Comparison of ENCODE assay signal across 8 cellular contexts in genomic region chr18:59272971-59273935, GRCh38. TPM values are rescaled to one million over a fixed set of nuclear protein-coding genes. Genes with fewer than 3 reads are reported as not detected.
DNase-seq lines count a peak whose midpoint lies in the region; ATAC-seq, FAIRE-seq and TF ChIP-seq lines count a peak whose summit lies in the region.

RAX (minus strand) TSS chr18:59273454; CDS start chr18:59273206, 248 bp downstream.

- no peak for FAIRE-seq in GM19239 (lab: Jason Lieb, UNC)

- H3K9me3 Mint-ChIP-seq in activated naive CD4-positive, alpha-beta T cell treated with anti-CD3 and anti-CD28 coated beads, Interleukin-2, amount 50 U/mL, for 72 hours: no peaks in the 10 kb centered on the region

- H3K4me3 ChIP-seq in retinal pigment epithelial cell (ENCODE audit: low read length): peak within 1 kb of the TSS; percentile 75

- TF ChIP-seq CTCF in retinal pigment epithelial cell (conservative IDR thresholded peaks at IDR 0.05; ENCODE audit: low read depth, low read length): peak; percentile 69

- H3K36me3 Mint-ChIP-seq in activated naive CD4-positive, alpha-beta T cell treated with anti-CD3 and anti-CD28 coated beads, Interleukin-2, amount 50 U/mL, for 72 hours: peaks cover 0 to 11% of the 10 kb centered on the region in 2 donors

- H3K27ac Mint-ChIP-seq in activated naive CD4-positive, alpha-beta T cell treated with anti-CD3 and anti-CD28 coated beads, Interleukin-2, amount 50 U/mL, for 72 hours: no peak within 1 kb of the TSS

- ATAC-seq in activated naive CD4-positive, alpha-beta T cell treated with anti-CD3 and anti-CD28 coated beads, Interleukin-2, amount 50 U/mL, for 72 hours: peak; percentile 16 to 72
- ATAC-seq in SK-N-SH treated with all-trans-retinoic acid at 6 μM for 48 hours: peak; percentile 79
- no peak for ATAC-seq in HG02678 (IDR thresholded peaks at IDR 0.05; ENCODE audit: unreplicated experiment)
- ATAC-seq in GM18520 (IDR thresholded peaks at IDR 0.05; ENCODE audit: unreplicated experiment): no peak

- peak in 1 of 2 donors; percentile 49 for DNase-seq in activated naive CD4-positive, alpha-beta T cell treated with anti-CD3 and anti-CD28 coated beads, Interleukin-2, amount 50 U/mL, for 72 hours (ENCODE audit: low spot score in 2 of 2)
- DNase-seq in activated naive CD4-positive, alpha-beta T cell treated with Interleukin-2 at 50 U/mL for 16 hours: no peak
- DNase-seq in germinal center (ENCODE audit: low spot score) (peak; percentile 81), retinal pigment epithelial cell (ENCODE audit: low read depth) (peak; percentile 67), GM19239 (ENCODE audit: insufficient read length, low spot score) (no peak)

TF ChIP-seq in SK-N-SH treated with all-trans-retinoic acid at 6 μM for 48 hours, 23 proteins besides CTCF, POLR2A, EP300 and RAD21:
- TF ChIP-seq TCF4 (CRISPR knock-in tag; IDR thresholded peaks at IDR 0.05; ENCODE audit: borderline replicate concordance) (no peak), SNAI2 (CRISPR knock-in tag; IDR thresholded peaks at IDR 0.05) (no peak), ESRRG (CRISPR knock-in tag; IDR thresholded peaks at IDR 0.05) (no peak), ZNF8 (CRISPR knock-in tag; IDR thresholded peaks at IDR 0.05) (no peak), CREB5 (CRISPR knock-in tag; IDR thresholded peaks at IDR 0.05; ENCODE audit: low read depth) (no peak)

RNA-seq across cellular contexts. Expression of gene RAX, which starts in this region (rescaled TPM):
- under 1 TPM in 1 of 2 donors, not detected in 1; 0.56 TPM for total RNA-seq in activated naive CD4-positive, alpha-beta T cell treated with anti-CD3 and anti-CD28 coated beads, Interleukin-2, amount 50 U/mL, for 72 hours

Comparison
In these comparisons a context has a peak if more than half of its experiments do, and no peak if none do; other contexts are left out.
1. Peak in ATAC-seq in activated naive CD4-positive, alpha-beta T cell treated with anti-CD3 and anti-CD28 coated beads, Interleukin-2, amount 50 U/mL, for 72 hours; RNA of the gene not detected or under 1 TPM.
2. DNase-seq: peak in germinal center (single experiment) and retinal pigment epithelial cell (single experiment); none in activated naive CD4-positive, alpha-beta T cell treated with Interleukin-2 at 50 U/mL for 16 hours (single experiment) and GM19239 (single experiment).